ENCODE assay signal across 24 cellular contexts in genomic region chr13:76161143-76161542, GRCh38.
DNase-seq lines count a peak whose midpoint lies in the region; ATAC-seq lines count a peak whose summit lies in the region.
"Had no signal": no experiment of that assay in that cellular context is flagged by ENCODE, and none has a peak within 500 bp of the region (broad histone marks: within the 10 kb centered on the region; RNA-seq: fewer than 3 reads in every experiment).

No MANE protein-coding gene starts in this region.

- H3K4me1 Mint-ChIP-seq in activated naive CD4-positive, alpha-beta T cell treated with anti-CD3 and anti-CD28 coated beads for 36 hours (ENCODE audit: low read depth): no peaks in the 10 kb centered on the region
- H3K4me1 Mint-ChIP-seq: T-helper 17 cell had no signal

- H3K9me3 Mint-ChIP-seq in activated naive CD4-positive, alpha-beta T cell treated with anti-CD3 and anti-CD28 coated beads for 36 hours: no peaks in the 10 kb centered on the region

- no peak overlapping the region for H3K27ac Mint-ChIP-seq in activated naive CD4-positive, alpha-beta T cell treated with anti-CD3 and anti-CD28 coated beads for 36 hours
- H3K27ac Mint-ChIP-seq: T-helper 17 cell had no signal

- DNase-seq in SJCRH30 (peak; percentile 20 to 35), fibroblast of gingiva (ENCODE audit: low read depth) (peak; percentile 7), left kidney (ENCODE audit: low read depth, low spot score) (peak; percentile 27), superior temporal gyrus (ENCODE audit: extremely low spot score) (peak; percentile 28)
- no peak for DNase-seq in stimulated activated CD8-positive, alpha-beta memory T cell treated with anti-CD3 and anti-CD28 coated beads, Interleukin-4, amount 100 ng/mL, for 48 hours
- DNase-seq in activated naive CD4-positive, alpha-beta T cell treated with anti-CD3 and anti-CD28 coated beads for 36 hours: no peak
- DNase-seq: activated CD4-positive, alpha-beta T cell treated with anti-CD3 and anti-CD28 coated beads, Interleukin-2, amount 50 U/mL, for 48 hours; activated T-cell treated with anti-CD3 and anti-CD28 coated beads, Interleukin-2, amount 50 U/mL, for 48 hours; KBM-7; NCI-H1105; NCI-H187 treated with DMSO at 0.1 percent for 48 hours; NCI-H526; OCI-M1; spleen; stimulated activated CD4-positive, alpha-beta T cell treated with anti-CD3 and anti-CD28 coated beads, Interleukin-2, amount 100 ng/mL, for 24 hours; T-helper 17 cell; trophoblast cell had no signal

- no peaks in the 10 kb centered on the region for H3K9me3 ChIP-seq in SJCRH30 (replicated peaks)
- H3K9me3 ChIP-seq: BLaER1, breast epithelium, spleen had no signal

- no peaks in the 10 kb centered on the region for H3K27me3 ChIP-seq in SJCRH30
- H3K27me3 ChIP-seq: BLaER1, breast epithelium, spleen had no signal

- no peaks in the 10 kb centered on the region for H3K4me1 ChIP-seq in SJCRH30
- H3K4me1 ChIP-seq: BLaER1, breast epithelium, parathyroid adenoma, spleen had no signal

- no peaks in the 10 kb centered on the region for H3K36me3 ChIP-seq in SJCRH30
- H3K36me3 ChIP-seq: BLaER1, breast epithelium, spleen had no signal

- CTCF ChIA-PET in activated naive CD4-positive, alpha-beta T cell treated with anti-CD3 and anti-CD28 coated beads for 36 hours (lab: Charles Lee): no interaction called here

- no peak overlapping the region for H3K27ac ChIP-seq in SJCRH30
- H3K27ac ChIP-seq: BLaER1, breast epithelium, parathyroid adenoma, RWPE1, SK-N-MC, spleen had no signal

- H3K27me3 Mint-ChIP-seq in activated naive CD4-positive, alpha-beta T cell treated with anti-CD3 and anti-CD28 coated beads for 36 hours (ENCODE audit: low read depth): peaks cover 2% of the 10 kb centered on the region

- H3K4me3 ChIP-seq in SJCRH30: no peak overlapping the region
- H3K4me3 ChIP-seq: BLaER1, breast epithelium, SK-N-MC, spleen had no signal

- H3K4me3 Mint-ChIP-seq in activated naive CD4-positive, alpha-beta T cell treated with anti-CD3 and anti-CD28 coated beads for 36 hours: no peak overlapping the region
- H3K4me3 Mint-ChIP-seq: T-helper 17 cell had no signal

- intact Hi-C loops in activated naive CD4-positive, alpha-beta T cell treated with anti-CD3 and anti-CD28 coated beads for 36 hours (cut with micrococcal nuclease): no loop called here

- no peak for ATAC-seq in HG02870 (IDR thresholded peaks at IDR 0.05; ENCODE audit: unreplicated experiment)
- ATAC-seq: activated CD4-positive, CD25-positive, alpha-beta regulatory T cell treated with anti-CD3 and anti-CD28 coated beads, Interleukin-2, amount 50 U/mL, for 24 hours; T-helper 17 cell had no signal

- H3K36me3 Mint-ChIP-seq in activated naive CD4-positive, alpha-beta T cell treated with anti-CD3 and anti-CD28 coated beads for 36 hours (ENCODE audit: low read depth): no peaks in the 10 kb centered on the region

Comparison
In these comparisons a context has a peak if more than half of its experiments do, and no peak if none do; other contexts are left out.
1. DNase-seq: peak in SJCRH30 (2 of 2), fibroblast of gingiva (single experiment), left kidney (single experiment) and superior temporal gyrus (single experiment); none in stimulated activated CD8-positive, alpha-beta memory T cell treated with anti-CD3 and anti-CD28 coated beads, Interleukin-4, amount 100 ng/mL, for 48 hours (single experiment) and activated naive CD4-positive, alpha-beta T cell treated with anti-CD3 and anti-CD28 coated beads for 36 hours (single experiment).